In the genomic region with DNA sequence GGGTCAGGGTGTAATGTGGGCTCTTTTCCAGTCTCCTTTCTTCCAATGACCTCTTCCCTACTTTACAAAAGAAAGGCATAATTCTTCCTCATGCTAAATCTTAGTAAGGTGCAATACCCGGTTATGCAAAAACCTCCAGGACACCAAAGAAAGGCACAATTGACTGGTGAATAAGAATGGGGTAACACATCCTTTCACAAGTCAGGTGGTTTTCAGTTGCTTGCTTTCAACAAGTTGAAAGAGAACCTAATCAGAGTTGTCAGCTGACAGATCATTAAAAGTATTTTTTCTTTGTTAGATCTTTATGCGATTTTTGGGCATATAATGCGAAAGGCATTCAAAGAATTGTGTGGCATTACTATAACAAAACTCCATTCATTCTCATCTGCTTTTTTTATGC, we compare ENCODE assay signal across 1 cellular context.
TF ChIP-seq lines count a peak whose summit lies in the region.

No MANE protein-coding gene starts in this region.

TF ChIP-seq in SK-N-SH treated with all-trans-retinoic acid at 6 μM for 48 hours, 23 proteins besides CTCF, POLR2A, EP300 and RAD21 (continued from another document):
- TF ChIP-seq, protein P1, sequence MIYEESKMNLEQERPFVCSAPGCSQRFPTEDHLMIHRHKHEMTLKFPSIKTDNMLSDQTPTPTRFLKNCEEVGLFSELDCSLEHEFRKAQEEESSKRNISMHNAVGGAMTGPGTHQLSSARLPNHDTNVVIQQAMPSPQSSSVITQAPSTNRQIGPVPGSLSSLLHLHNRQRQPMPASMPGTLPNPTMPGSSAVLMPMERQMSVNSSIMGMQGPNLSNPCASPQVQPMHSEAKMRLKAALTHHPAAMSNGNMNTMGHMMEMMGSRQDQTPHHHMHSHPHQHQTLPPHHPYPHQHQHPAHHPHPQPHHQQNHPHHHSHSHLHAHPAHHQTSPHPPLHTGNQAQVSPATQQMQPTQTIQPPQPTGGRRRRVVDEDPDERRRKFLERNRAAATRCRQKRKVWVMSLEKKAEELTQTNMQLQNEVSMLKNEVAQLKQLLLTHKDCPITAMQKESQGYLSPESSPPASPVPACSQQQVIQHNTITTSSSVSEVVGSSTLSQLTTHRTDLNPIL (CRISPR knock-in tag; IDR thresholded peaks at IDR 0.05; ENCODE audit: low read depth) = no peak
- no peak for TF ChIP-seq ISL1 (CRISPR knock-in tag; IDR thresholded peaks at IDR 0.05)
- TF ChIP-seq OSR1 (CRISPR knock-in tag; IDR thresholded peaks at IDR 0.05) = no peak
TF ChIP-seq in SK-N-SH treated with all-trans-retinoic acid at 6 μM for 48 hours: peak in this region for 0.
